Comparison of ENCODE assay signal across 9 cellular contexts in genomic region chr2:20578895-20579825, GRCh38.
DNase-seq lines count a peak whose midpoint lies in the region; ATAC-seq and TF ChIP-seq lines count a peak whose summit lies in the region.
"Had no signal": no experiment of that assay in that cellular context is flagged by ENCODE, and none has a peak within 500 bp of the region (broad histone marks: within the 10 kb centered on the region; RNA-seq: fewer than 3 reads in every experiment).

No MANE protein-coding gene starts in this region.

- no peaks in the 10 kb centered on the region for H3K9me3 ChIP-seq in neural progenitor cell (ENCODE audit: low read depth)
- no peaks in the 10 kb centered on the region for H3K9me3 ChIP-seq in CD4-positive, alpha-beta memory T cell (ENCODE audit: control insufficient read depth in 1 of 2, low read length in 2 of 2)

- H3K36me3 ChIP-seq in neural progenitor cell, result no peaks in the 10 kb centered on the region
- no peaks in the 10 kb centered on the region for H3K36me3 ChIP-seq in CD4-positive, alpha-beta memory T cell (ENCODE audit: insufficient read depth, low read length)

- no peak for TF ChIP-seq CTCF in AG04449 (IDR thresholded peaks at IDR 0.05; ENCODE audit: insufficient read depth, low read length, missing control alignments)
- TF ChIP-seq CTCF in neural progenitor cell (IDR thresholded peaks at IDR 0.05), result no peak

- in situ Hi-C loops in SK-MEL-5 (cut with HindIII; ENCODE audit: low pct_unique_long_range_greater_than_20kb, low sequenced_read_pairs), result no loop called here

- peaks cover 41% of the 10 kb centered on the region for H3K4me1 Mint-ChIP-seq in neural progenitor cell
- H3K4me1 Mint-ChIP-seq in CD4-positive, alpha-beta memory T cell, result peaks cover 13 to 17% (median 15%) of the 10 kb centered on the region in 4 donors

- no peaks in the 10 kb centered on the region for H3F3A ChIP-seq in neural progenitor cell (ENCODE audit: low read depth)

- peaks cover under 1% of the 10 kb centered on the region for H3K4me1 ChIP-seq in neural progenitor cell
- peaks cover 18% of the 10 kb centered on the region for H3K4me1 ChIP-seq in CD4-positive, alpha-beta memory T cell (ENCODE audit: insufficient read depth, low read length)

- H2AFZ ChIP-seq in neural progenitor cell (replicated peaks), result no peak overlapping the region

- CTCF ChIA-PET in AG04449 (lab: Yijun Ruan, JAX), result interaction anchor here (1.2 to 2.1 kb wide), 4 partner anchors 18 to 64 kb away, joined by 3 to 5 read pairs (median 4); no protein-coding TSS in a partner anchor
- CTCF ChIA-PET in CD4-positive, alpha-beta memory T cell (lab: Charles Lee; ENCODE audit: partially characterized antibody), result no interaction called here

- peak; percentile 67 for ATAC-seq in GM19043 (IDR thresholded peaks at IDR 0.05; ENCODE audit: low read depth, unreplicated experiment)
- peak; percentile 59 for ATAC-seq in HG03103 (IDR thresholded peaks at IDR 0.05; ENCODE audit: low read depth, unreplicated experiment)

- no peak overlapping the region for H3K27ac ChIP-seq in neural progenitor cell
- no peak overlapping the region for H3K27ac ChIP-seq in CD4-positive, alpha-beta memory T cell (ENCODE audit: low read depth, low read length)

- H3K27me3 Mint-ChIP-seq in neural progenitor cell (ENCODE audit: insufficient read depth, low read depth), result peaks cover 7% of the 10 kb centered on the region
- no peaks in the 10 kb centered on the region for H3K27me3 Mint-ChIP-seq in CD4-positive, alpha-beta memory T cell

- H3K4me3 ChIP-seq in AG04449 (ENCODE audit: low read depth, low read length) (no peak overlapping the region), neural progenitor cell (no peak overlapping the region)
- H3K4me3 ChIP-seq in CD4-positive, alpha-beta memory T cell (ENCODE audit: low read length in 2 of 2), result no peak overlapping the region

- no peaks in the 10 kb centered on the region for H3K27me3 ChIP-seq in neural progenitor cell
- H3K27me3 ChIP-seq in CD4-positive, alpha-beta memory T cell (ENCODE audit: insufficient read depth, low read length), result no peaks in the 10 kb centered on the region

- H3K9me3 Mint-ChIP-seq in neural progenitor cell, result peaks cover 10% of the 10 kb centered on the region
- peaks cover 0 to 10% (median 2%) of the 10 kb centered on the region in 8 donors for H3K9me3 Mint-ChIP-seq in CD4-positive, alpha-beta memory T cell

- no peak overlapping the region for H3K4me3 Mint-ChIP-seq in neural progenitor cell
- no peak overlapping the region for H3K4me3 Mint-ChIP-seq in CD4-positive, alpha-beta memory T cell

- POLR2A ChIA-PET in AG04449 (lab: Yijun Ruan, JAX), result interaction anchor here (1.0 to 4.4 kb wide), 2 partner anchors 16 to 131 kb away, joined by 5 to 39 read pairs; partner anchors contain the start of gene RHOB
- POLR2A ChIA-PET in CD4-positive, alpha-beta memory T cell (lab: Charles Lee; ENCODE audit: partially characterized antibody), result interaction anchor here (1.6 kb wide), 1 partner anchor 126 kb away, joined by 3 read pairs; no protein-coding TSS in a partner anchor

- H3K4me2 ChIP-seq in neural progenitor cell, result no peak overlapping the region

- H3K9ac ChIP-seq in neural progenitor cell, result no peak overlapping the region

- intact Hi-C loops in CD4-positive, alpha-beta memory T cell (cut with micrococcal nuclease), result loop anchor here (5.0 kb wide), 1 partner anchor 132 kb away; the partner anchor contains the start of gene RHOB

- peaks cover 5% of the 10 kb centered on the region for H3K36me3 Mint-ChIP-seq in neural progenitor cell
- peaks cover 3 to 5% of the 10 kb centered on the region in 2 donors for H3K36me3 Mint-ChIP-seq in CD4-positive, alpha-beta memory T cell
- H3K36me3 Mint-ChIP-seq: naive B cell had no signal

- no peaks in the 10 kb centered on the region for H4K20me1 ChIP-seq in neural progenitor cell (ENCODE audit: low read depth)

- no peaks in the 10 kb centered on the region for H3K79me2 ChIP-seq in neural progenitor cell (ENCODE audit: low read depth)

- peak; percentile 93 for DNase-seq in AG04449 (ENCODE audit: low read depth, low spot score)
- peak; percentile 100 for DNase-seq in SK-MEL-5 (ENCODE audit: low read depth, low spot score)
- DNase-seq in fibroblast of peridontal ligament (ENCODE audit: extremely low read depth), result peak; percentile 94
- no peak for DNase-seq in neural progenitor cell (ENCODE audit: low spot score)
- DNase-seq in CD4-positive, alpha-beta memory T cell, result no peak
- no peak for DNase-seq in COR-L47 (lab: John Stamatoyannopoulos, UW)
- DNase-seq: naive B cell had no signal

- peak overlapping the region; percentile 66 for H3K27ac Mint-ChIP-seq in neural progenitor cell
- H3K27ac Mint-ChIP-seq in CD4-positive, alpha-beta memory T cell, result no peak overlapping the region

Comparison
In these comparisons a context has a peak if more than half of its experiments do, and no peak if none do; other contexts are left out.
1. DNase-seq: peak in AG04449 (single experiment), SK-MEL-5 (single experiment) and fibroblast of peridontal ligament (single experiment); none in neural progenitor cell (single experiment), CD4-positive, alpha-beta memory T cell (0 of 5) and COR-L47 (single experiment).